ENCODE assay signal across 27 cellular contexts in the genomic region with DNA sequence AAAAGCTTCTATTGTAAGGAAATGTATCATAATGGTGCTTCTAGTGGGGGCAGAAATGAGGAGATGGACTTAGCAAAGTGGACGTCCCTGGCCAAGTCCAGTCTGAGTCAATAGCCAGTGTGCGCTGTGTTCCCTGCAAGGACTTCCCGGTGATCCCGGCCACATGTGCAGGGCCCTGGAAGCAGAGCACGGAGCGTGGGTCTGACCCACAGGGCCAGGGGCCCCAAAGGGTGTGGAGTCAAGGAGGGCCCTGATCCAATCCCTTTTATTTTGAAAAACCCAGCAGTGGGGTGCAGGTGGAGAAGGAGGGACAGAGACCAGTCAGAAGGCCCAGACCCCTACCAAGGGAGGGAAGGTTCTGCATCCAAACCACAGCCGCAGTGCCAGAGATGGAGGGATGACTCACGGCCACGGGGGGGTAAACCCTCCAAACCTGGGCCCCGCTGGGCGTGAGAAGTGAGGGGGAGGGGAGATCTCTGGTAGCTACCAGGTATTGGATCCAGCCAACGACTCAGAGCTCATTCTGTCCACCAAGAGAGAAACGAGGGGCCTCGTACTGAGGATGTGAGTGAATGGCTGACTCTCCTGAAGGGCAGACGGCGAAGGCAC. TPM values are rescaled to one million over a fixed set of nuclear protein-coding genes. Genes with fewer than 3 reads are reported as not detected.
"Had no signal": no experiment of that assay in that cellular context is flagged by ENCODE, and none has a peak within 500 bp of the region (broad histone marks: within the 10 kb centered on the region; RNA-seq: fewer than 3 reads in every experiment).

No MANE protein-coding gene starts in this region.

- H3K9me3 ChIP-seq: adrenal gland, MG63 had no signal

- DNase-seq: activated CD4-positive, alpha-beta T cell treated with anti-CD3 and anti-CD28 coated beads, Interleukin-2, amount 50 U/mL, for 48 hours; activated CD4-positive, CD25-positive, alpha-beta regulatory T cell treated with anti-CD3 and anti-CD28 coated beads, Interleukin-2, amount 50 U/mL, for 72 hours; activated CD8-positive, alpha-beta memory T cell treated with anti-CD3 and anti-CD28 coated beads, Interleukin-2, amount 50 U/mL, for 48 hours; activated naive CD4-positive, alpha-beta T cell treated with anti-CD3 and anti-CD28 coated beads, Interleukin-2, amount 50 U/mL, for 16 hours; activated naive CD8-positive, alpha-beta T cell treated with anti-CD3 and anti-CD28 coated beads, Interleukin-2, amount 10 ng/mL, durations not matched to agents 7 days and 5 days; activated T-cell treated with anti-CD3 and anti-CD28 coated beads, Interleukin-2, amount 50 U/mL, for 1 hour; adrenal gland; anterior cingulate cortex; KG1; MG63; MV-4-11; NCI-H1105; NCI-H1436; NCI-H1694 treated with DMSO at 0.1 percent for 48 hours; NCI-H2029 treated with DMSO at 0.1 percent for 48 hours; NCI-H345; NCI-H510A treated with DMSO at 0.1 percent for 48 hours; NCI-H69; NK-92 treated with Interleukin-12 subunit alpha and Interleukin-12 subunit beta, amount 100 ng/mL, for 24 hours; OCI-M1; RPMI8226; T-cell had no signal

- H3K36me3 Mint-ChIP-seq: activated naive CD8-positive, alpha-beta T cell treated with anti-CD3 and anti-CD28 coated beads, Interleukin-2, amount 10 ng/mL, durations not matched to agents 7 days and 5 days; T-cell; WTC11 had no signal

- H3K4me3 ChIP-seq: adrenal gland, MG63, SK-N-MC had no signal

- H3K36me3 ChIP-seq: adrenal gland, MG63 had no signal

- H3K27ac Mint-ChIP-seq: activated naive CD8-positive, alpha-beta T cell treated with anti-CD3 and anti-CD28 coated beads, Interleukin-2, amount 10 ng/mL, durations not matched to agents 7 days and 5 days; T-cell; WTC11 had no signal

- H3K27me3 ChIP-seq: adrenal gland, MG63 had no signal

- H3K27me3 Mint-ChIP-seq: activated naive CD8-positive, alpha-beta T cell treated with anti-CD3 and anti-CD28 coated beads, Interleukin-2, amount 10 ng/mL, durations not matched to agents 7 days and 5 days; T-cell had no signal

- H3K9me3 Mint-ChIP-seq: activated naive CD8-positive, alpha-beta T cell treated with anti-CD3 and anti-CD28 coated beads, Interleukin-2, amount 10 ng/mL, durations not matched to agents 7 days and 5 days; T-cell; WTC11 had no signal

- H3K4me3 Mint-ChIP-seq: activated naive CD8-positive, alpha-beta T cell treated with anti-CD3 and anti-CD28 coated beads, Interleukin-2, amount 10 ng/mL, durations not matched to agents 7 days and 5 days; T-cell; WTC11 had no signal

- ATAC-seq: Panc1, Right ventricle myocardium inferior, T-cell, WTC11 had no signal

RNA-seq across cellular contexts. Expression of a gene that starts 57.2 kb away (rescaled TPM):
- total RNA-seq: LHCN-M2 had no signal
